In genomic region chr1:40339420-40340323, GRCh38 we compare ENCODE assay signal across 1 cellular context.
A peak's percentile ranks its signal among the peaks of the same experiment; 100 is the strongest.
TF ChIP-seq lines count a peak whose summit lies in the region.

No MANE protein-coding gene starts in this region.

TF ChIP-seq in K562, 482 proteins besides CTCF, POLR2A, EP300 and RAD21 (continued from another document):
- no peak for TF ChIP-seq MITF (IDR thresholded peaks at IDR 0.05)
- TF ChIP-seq CCNT2 (IDR thresholded peaks at IDR 0.05; ENCODE audit: borderline replicate concordance, extremely low read depth, insufficient read length, low read depth, low read length): no peak
- TF ChIP-seq, protein P1, sequence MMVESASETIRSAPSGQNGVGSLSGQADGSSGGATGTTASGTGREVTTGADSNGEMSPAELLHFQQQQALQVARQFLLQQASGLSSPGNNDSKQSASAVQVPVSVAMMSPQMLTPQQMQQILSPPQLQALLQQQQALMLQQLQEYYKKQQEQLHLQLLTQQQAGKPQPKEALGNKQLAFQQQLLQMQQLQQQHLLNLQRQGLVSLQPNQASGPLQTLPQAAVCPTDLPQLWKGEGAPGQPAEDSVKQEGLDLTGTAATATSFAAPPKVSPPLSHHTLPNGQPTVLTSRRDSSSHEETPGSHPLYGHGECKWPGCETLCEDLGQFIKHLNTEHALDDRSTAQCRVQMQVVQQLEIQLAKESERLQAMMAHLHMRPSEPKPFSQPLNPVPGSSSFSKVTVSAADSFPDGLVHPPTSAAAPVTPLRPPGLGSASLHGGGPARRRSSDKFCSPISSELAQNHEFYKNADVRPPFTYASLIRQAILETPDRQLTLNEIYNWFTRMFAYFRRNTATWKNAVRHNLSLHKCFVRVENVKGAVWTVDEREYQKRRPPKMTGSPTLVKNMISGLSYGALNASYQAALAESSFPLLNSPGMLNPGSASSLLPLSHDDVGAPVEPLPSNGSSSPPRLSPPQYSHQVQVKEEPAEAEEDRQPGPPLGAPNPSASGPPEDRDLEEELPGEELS (CRISPR knock-in tag; IDR thresholded peaks at IDR 0.05; ENCODE audit: borderline replicate concordance): no peak
- TF ChIP-seq SMAD2 (IDR thresholded peaks at IDR 0.05; ENCODE audit: low read depth, low read length): no peak
- TF ChIP-seq ZNF395 (CRISPR knock-in tag; IDR thresholded peaks at IDR 0.05): no peak
- no peak for TF ChIP-seq TCFL5 (CRISPR knock-in tag; conservative IDR thresholded peaks at IDR 0.05)
- peak; percentile 82 for TF ChIP-seq DACH1 (IDR thresholded peaks at IDR 0.05; ENCODE audit: partially characterized antibody)
- TF ChIP-seq ATF7 (IDR thresholded peaks at IDR 0.05): peak; percentile 56; the same call in 1 of the 2 replicates
- peak in 1 of 2 experiments; percentile 89; a peak in 2 of 4 replicates for TF ChIP-seq HDAC1 (IDR thresholded peaks at IDR 0.05)
- TF ChIP-seq SMARCA4 (IDR thresholded peaks at IDR 0.05): peak; percentile 84
- TF ChIP-seq GATA2 (CRISPR knock-in tag; IDR thresholded peaks at IDR 0.05): peak; percentile 56
- no peak for TF ChIP-seq ZNF165 (CRISPR knock-in tag; IDR thresholded peaks at IDR 0.05; ENCODE audit: borderline replicate concordance)
- peak; percentile 85 for TF ChIP-seq CEBPG (CRISPR knock-in tag; IDR thresholded peaks at IDR 0.05)
- TF ChIP-seq CEBPG (tag; conservative IDR thresholded peaks at IDR 0.05 in 1 of 2, IDR thresholded peaks at IDR 0.05 in 1 of 2): peak; percentile 12 to 84; a peak in 2 of 4 replicates
- TF ChIP-seq STAG1 (CRISPR knock-in tag; IDR thresholded peaks at IDR 0.05; ENCODE audit: borderline replicate concordance): no peak
- TF ChIP-seq ZNF175 (CRISPR knock-in tag; IDR thresholded peaks at IDR 0.05; ENCODE audit: low read depth): 0 out of 2 replicates have a peak, but pooled peaks have one; percentile 19
- no peak for TF ChIP-seq ZZZ3 (IDR thresholded peaks at IDR 0.05)
- TF ChIP-seq, protein P2, sequence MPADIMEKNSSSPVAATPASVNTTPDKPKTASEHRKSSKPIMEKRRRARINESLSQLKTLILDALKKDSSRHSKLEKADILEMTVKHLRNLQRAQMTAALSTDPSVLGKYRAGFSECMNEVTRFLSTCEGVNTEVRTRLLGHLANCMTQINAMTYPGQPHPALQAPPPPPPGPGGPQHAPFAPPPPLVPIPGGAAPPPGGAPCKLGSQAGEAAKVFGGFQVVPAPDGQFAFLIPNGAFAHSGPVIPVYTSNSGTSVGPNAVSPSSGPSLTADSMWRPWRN (IDR thresholded peaks at IDR 0.05; ENCODE audit: low read depth): no peak
- TF ChIP-seq GATAD2A (IDR thresholded peaks at IDR 0.05): peak; percentile 56; the same call in 1 of the 2 replicates
- TF ChIP-seq NFIC (IDR thresholded peaks at IDR 0.05): peak; percentile 67
- no peak for TF ChIP-seq BCL6 (CRISPR knock-in tag; IDR thresholded peaks at IDR 0.05)
